In genomic region chr13:60922526-60923231, GRCh38 we compare ENCODE assay signal across 26 cellular contexts.
"Had no signal": no experiment of that assay in that cellular context is flagged by ENCODE, and none has a peak within 500 bp of the region (broad histone marks: within the 10 kb centered on the region; RNA-seq: fewer than 3 reads in every experiment).

No MANE protein-coding gene starts in this region.

- H3K4me2 ChIP-seq: PC-9 had no signal

- H3K27me3 Mint-ChIP-seq: activated CD4-positive, alpha-beta memory T cell treated with anti-CD3 and anti-CD28 coated beads, Interleukin-2, amount 10 ng/mL, durations not matched to agents 7 days and 5 days; activated CD4-positive, alpha-beta T cell treated with anti-CD3 and anti-CD28 coated beads for 36 hours; activated naive CD8-positive, alpha-beta T cell; activated T-helper 17 cell treated with anti-CD3 and anti-CD28 coated beads, Interleukin-2, amount 50 U/mL, for 72 hours; IgD-negative memory B cell; T-helper 17 cell had no signal

- H3K9me3 Mint-ChIP-seq: activated naive CD4-positive, alpha-beta T cell treated with anti-CD3 and anti-CD28 coated beads for 36 hours had no signal

- H3K27ac Mint-ChIP-seq: activated CD4-positive, alpha-beta memory T cell treated with anti-CD3 and anti-CD28 coated beads, Interleukin-2, amount 10 ng/mL, durations not matched to agents 7 days and 5 days; activated CD4-positive, alpha-beta T cell treated with anti-CD3 and anti-CD28 coated beads for 36 hours; activated naive CD4-positive, alpha-beta T cell treated with anti-CD3 and anti-CD28 coated beads for 36 hours; activated naive CD8-positive, alpha-beta T cell; activated T-helper 17 cell treated with anti-CD3 and anti-CD28 coated beads, Interleukin-2, amount 50 U/mL, for 72 hours; T-helper 17 cell had no signal

- ATAC-seq: activated CD4-positive, alpha-beta T cell treated with anti-CD3 and anti-CD28 coated beads for 36 hours; activated T-helper 17 cell treated with anti-CD3 and anti-CD28 coated beads, Interleukin-2, amount 50 U/mL, for 72 hours; T-helper 17 cell had no signal

- H3K36me3 Mint-ChIP-seq: activated naive CD8-positive, alpha-beta T cell; IgD-negative memory B cell had no signal

- H3K27me3 ChIP-seq: brain microvascular endothelial cell had no signal

- H3K27ac ChIP-seq: brain microvascular endothelial cell, PC-9, WERI-Rb-1 had no signal

- H2AFZ ChIP-seq: PC-9 had no signal

- DNase-seq: activated CD4-positive, alpha-beta memory T cell treated with anti-CD3 and anti-CD28 coated beads, Interleukin-2, amount 10 ng/mL, durations not matched to agents 7 days and 5 days; activated CD4-positive, alpha-beta T cell treated with anti-CD3 and anti-CD28 coated beads for 36 hours; activated CD4-positive, alpha-beta T cell treated with anti-CD3 and anti-CD28 coated beads, Interleukin-2, amount 50 U/mL, for 1 hour; activated gamma-delta T cell; activated naive CD4-positive, alpha-beta T cell treated with anti-CD3 and anti-CD28 coated beads for 36 hours; activated T-cell treated with anti-CD3 and anti-CD28 coated beads for 4 hours; activated T-cell treated with anti-CD3 and anti-CD28 coated beads, Interleukin-2, amount 50 U/mL, for 48 hours; amygdala; brain microvascular endothelial cell; caudate nucleus; KG1; NCI-H1105; NCI-H1436; NCI-H1694 treated with DMSO at 0.1 percent for 48 hours; NCI-H2081; NCI-H345; NCI-H510A; NCI-H526 treated with DMSO at 0.1 percent for 48 hours; PC-9; SHP77 treated with DMSO at 0.1 percent for 48 hours; T-helper 17 cell; T-helper 9 cell; WERI-Rb-1 had no signal

- H3K4me3 Mint-ChIP-seq: activated CD4-positive, alpha-beta memory T cell treated with anti-CD3 and anti-CD28 coated beads, Interleukin-2, amount 10 ng/mL, durations not matched to agents 7 days and 5 days; activated CD4-positive, alpha-beta T cell treated with anti-CD3 and anti-CD28 coated beads for 36 hours; activated naive CD4-positive, alpha-beta T cell treated with anti-CD3 and anti-CD28 coated beads for 36 hours; activated naive CD8-positive, alpha-beta T cell; activated T-helper 17 cell treated with anti-CD3 and anti-CD28 coated beads, Interleukin-2, amount 50 U/mL, for 72 hours; IgD-negative memory B cell; T-helper 17 cell had no signal

- H3K4me3 ChIP-seq: PC-9 had no signal

- H3K36me3 ChIP-seq: brain microvascular endothelial cell, WERI-Rb-1 had no signal

- H3K4me1 Mint-ChIP-seq: activated CD4-positive, alpha-beta memory T cell treated with anti-CD3 and anti-CD28 coated beads, Interleukin-2, amount 10 ng/mL, durations not matched to agents 7 days and 5 days; activated CD4-positive, alpha-beta T cell treated with anti-CD3 and anti-CD28 coated beads for 36 hours; activated T-helper 17 cell treated with anti-CD3 and anti-CD28 coated beads, Interleukin-2, amount 50 U/mL, for 72 hours; T-helper 17 cell had no signal
